ENCODE assay signal across 12 cellular contexts in genomic region chr4:47482326-47482725, GRCh38. TPM values are rescaled to one million over a fixed set of nuclear protein-coding genes. Genes with fewer than 3 reads are reported as not detected.
DNase-seq lines count a peak whose midpoint lies in the region; ATAC-seq and TF ChIP-seq lines count a peak whose summit lies in the region.
"Had no signal": no experiment of that assay in that cellular context is flagged by ENCODE, and none has a peak within 500 bp of the region (broad histone marks: within the 10 kb centered on the region; RNA-seq: fewer than 3 reads in every experiment).

No MANE protein-coding gene starts in this region.

- DNase-seq in AG08395 (ENCODE audit: low spot score) (peak; percentile 10), amniotic epithelial cell (ENCODE audit: low read depth) (peak; percentile 92), fibroblast of villous mesenchyme (ENCODE audit: low read depth) (peak; percentile 60), NCI-H1930 (lab: John Stamatoyannopoulos, UW) (no peak), OCI-M2 (lab: John Stamatoyannopoulos, UW; ENCODE audit: unreplicated experiment) (no peak)
- DNase-seq in activated CD4-positive, alpha-beta T cell treated with anti-CD3 and anti-CD28 coated beads for 48 hours, result no peak
- DNase-seq: activated naive CD8-positive, alpha-beta T cell treated with anti-CD3 and anti-CD28 coated beads, Interleukin-2, amount 50 U/mL, for 24 hours; naive thymus-derived CD8-positive, alpha-beta T cell; T-helper 9 cell; trophoblast cell had no signal

- peak; percentile 27 for ATAC-seq in HG02870 (IDR thresholded peaks at IDR 0.05; ENCODE audit: unreplicated experiment)
- ATAC-seq in GM18858 (IDR thresholded peaks at IDR 0.05; ENCODE audit: unreplicated experiment), result no peak
- ATAC-seq: activated naive CD8-positive, alpha-beta T cell treated with anti-CD3 and anti-CD28 coated beads, Interleukin-2, amount 50 U/mL, for 24 hours; naive thymus-derived CD8-positive, alpha-beta T cell had no signal

- no peak for TF ChIP-seq CTCF in fibroblast of villous mesenchyme (IDR thresholded peaks at IDR 0.05; ENCODE audit: insufficient read depth, low read depth, low read length)

- H3K4me3 ChIP-seq in fibroblast of villous mesenchyme (ENCODE audit: low read depth, low read length), result no peak overlapping the region

RNA-seq across cellular contexts. Expression of gene ATP10D, which starts 2.7 kb away (rescaled TPM):
- total RNA-seq in fibroblast of villous mesenchyme, result 43.8 and 58.3 TPM in 2 replicates

RNA-seq across cellular contexts. Expression of gene COMMD8, which starts 18.8 kb away (rescaled TPM):
- total RNA-seq in fibroblast of villous mesenchyme, result 24.8 and 39.3 TPM in 2 replicates

Comparison
In these comparisons a context has a peak if more than half of its experiments do, and no peak if none do; other contexts are left out.
1. DNase-seq: peak in AG08395 (single experiment), amniotic epithelial cell (single experiment) and fibroblast of villous mesenchyme (single experiment); none in NCI-H1930 (0 of 2), activated CD4-positive, alpha-beta T cell treated with anti-CD3 and anti-CD28 coated beads for 48 hours (single experiment) and OCI-M2 (single experiment).